Comparison of ENCODE assay signal across 23 cellular contexts in genomic region chr20:34072778-34073177, GRCh38. TPM values are rescaled to one million over a fixed set of nuclear protein-coding genes. Genes with fewer than 3 reads are reported as not detected.
DNase-seq lines count a peak whose midpoint lies in the region; ATAC-seq, FAIRE-seq and TF ChIP-seq lines count a peak whose summit lies in the region.
"Had no signal": no experiment of that assay in that cellular context is flagged by ENCODE, and none has a peak within 500 bp of the region (broad histone marks: within the 10 kb centered on the region; RNA-seq: fewer than 3 reads in every experiment).

No MANE protein-coding gene starts in this region.

- FAIRE-seq in keratinocyte (lab: Jason Lieb, UNC) (peak; percentile 5), pancreas (lab: Jason Lieb, UNC) (no peak)
- FAIRE-seq: GM12878 had no signal

- no peaks in the 10 kb centered on the region for H3K9me3 ChIP-seq in CD4-positive, alpha-beta T cell (ENCODE audit: control insufficient read depth, low read length)
- H3K9me3 ChIP-seq in T-helper 17 cell (ENCODE audit: control insufficient read depth, low read length, poor library complexity, severe bottlenecking) (no peaks in the 10 kb centered on the region), keratinocyte (ENCODE audit: control insufficient read depth, low read depth, low read length) (no peaks in the 10 kb centered on the region), pancreas (no peaks in the 10 kb centered on the region)
- H3K9me3 ChIP-seq: BE2C, SK-N-SH had no signal

- ATAC-seq in activated T-cell treated with anti-CD3 and anti-CD28 coated beads, Interleukin-2, amount 50 U/mL, for 72 hours (replicated peaks in 1 of 2): no peak
- no peak for ATAC-seq in CD4-positive, alpha-beta T cell (ENCODE audit: poor library complexity)
- ATAC-seq in T-helper 17 cell (no peak), pancreas (no peak)
- ATAC-seq: CD8-positive, alpha-beta T cell; GM12878 had no signal

- peak overlapping the region; percentile 23 for H3K27ac Mint-ChIP-seq in activated T-cell treated with anti-CD3 and anti-CD28 coated beads, Interleukin-2, amount 50 U/mL, for 72 hours
- H3K27ac Mint-ChIP-seq in CD4-positive, alpha-beta T cell: peak overlapping the region; percentile 10
- H3K27ac Mint-ChIP-seq in T-helper 17 cell: peak overlapping the region; percentile 29

- no peak overlapping the region for H3K4me2 ChIP-seq in keratinocyte (ENCODE audit: control insufficient read depth, extremely low read depth, insufficient read depth, low read depth, low read length)
- H3K4me2 ChIP-seq: SK-N-SH had no signal

- H4K20me1 ChIP-seq in keratinocyte (ENCODE audit: control insufficient read depth, extremely low read depth, insufficient read depth, low read length): peaks cover 3% of the 10 kb centered on the region

- H3K4me1 Mint-ChIP-seq in activated T-cell treated with anti-CD3 and anti-CD28 coated beads, Interleukin-2, amount 50 U/mL, for 72 hours (ENCODE audit: low read depth): peaks cover 33% of the 10 kb centered on the region
- peaks cover 37% of the 10 kb centered on the region for H3K4me1 Mint-ChIP-seq in CD4-positive, alpha-beta T cell (ENCODE audit: low read depth)
- H3K4me1 Mint-ChIP-seq in T-helper 17 cell: peaks cover 28% of the 10 kb centered on the region

- H3K27ac ChIP-seq in CD4-positive, alpha-beta T cell (ENCODE audit: low read depth, low read length): no peak overlapping the region
- no peak overlapping the region for H3K27ac ChIP-seq in keratinocyte (ENCODE audit: control insufficient read depth, insufficient read depth, low read length)
- no peak overlapping the region for H3K27ac ChIP-seq in pancreas

- H3K36me3 ChIP-seq in keratinocyte (ENCODE audit: control insufficient read depth in 2 of 2, extremely low read depth in 1 of 2, insufficient read depth in 2 of 2, low read length in 2 of 2) (peaks cover 22 to 30% of the 10 kb centered on the region in 2 experiments), pancreas (peaks cover 0 to 3% (median 0%) of the 10 kb centered on the region in 3 donors)

- intact Hi-C loops in CD4-positive, alpha-beta T cell (cut with DNase I, micrococcal nuclease): loop anchor here in 1 of 2 experiments (5.0 kb wide), 1 partner anchor 140 kb away; no protein-coding TSS in a partner anchor
- intact Hi-C loops in pancreas (cut with DNase I): loop anchor here in 2 of 3 donors (10.0 kb wide), 2 partner anchors 208 to 218 kb away; no protein-coding TSS in a partner anchor

- no peak overlapping the region for H2AFZ ChIP-seq in keratinocyte (ENCODE audit: control insufficient read depth, low read length)

- no peaks in the 10 kb centered on the region for H3K9me3 Mint-ChIP-seq in activated T-cell treated with anti-CD3 and anti-CD28 coated beads, Interleukin-2, amount 50 U/mL, for 72 hours
- no peaks in the 10 kb centered on the region for H3K9me3 Mint-ChIP-seq in CD4-positive, alpha-beta T cell
- H3K9me3 Mint-ChIP-seq: CD8-positive, alpha-beta T cell had no signal

- no peak for DNase-seq in activated T-cell treated with anti-CD3 and anti-CD28 coated beads, Interleukin-2, amount 50 U/mL, for 72 hours
- DNase-seq in activated T-cell treated with anti-CD3 and anti-CD28 coated beads for 4 hours (no peak), T-helper 17 cell (no peak), keratinocyte (ENCODE audit: low read depth, low spot score) (no peak), GOT3 (lab: John Stamatoyannopoulos, UW) (no peak), pancreas (no peak), HuH-7 (ENCODE audit: low spot score) (no peak)
- no peak for DNase-seq in CD4-positive, alpha-beta T cell
- DNase-seq: BE2C; Calu3; CD8-positive, alpha-beta T cell; DMS53; EL; KG1; MV-4-11; NCI-H1417; NCI-H187 treated with DMSO at 0.1 percent for 48 hours; NCI-H2227 treated with DMSO at 0.1 percent for 48 hours; NCI-H510A treated with DMSO at 0.1 percent for 48 hours; NCI-H774; SHP77; SK-N-SH had no signal

- peaks cover 19% of the 10 kb centered on the region for H3K4me1 ChIP-seq in keratinocyte (ENCODE audit: control insufficient read depth, extremely low read depth, insufficient read depth, low read length)
- H3K4me1 ChIP-seq in pancreas: peaks cover 0 to 10% (median 0%) of the 10 kb centered on the region in 3 donors

- no peaks in the 10 kb centered on the region for H3K9me1 ChIP-seq in keratinocyte (ENCODE audit: control insufficient read depth, extremely low read depth, insufficient read depth, low read length)

- H3K36me3 Mint-ChIP-seq in activated T-cell treated with anti-CD3 and anti-CD28 coated beads, Interleukin-2, amount 50 U/mL, for 72 hours (ENCODE audit: insufficient read depth in 2 of 2): peaks cover 0 to 4% of the 10 kb centered on the region in 2 donors
- H3K36me3 Mint-ChIP-seq in CD4-positive, alpha-beta T cell (ENCODE audit: low read depth): peaks cover 69% of the 10 kb centered on the region
- H3K36me3 Mint-ChIP-seq in T-helper 17 cell (ENCODE audit: low read depth): peaks cover 2% of the 10 kb centered on the region

- CTCF ChIA-PET in CD4-positive, alpha-beta T cell (lab: Charles Lee): interaction anchor here (0.9 kb wide), 1 partner anchor 57 kb away, joined by 3 read pairs; no protein-coding TSS in a partner anchor

- peaks cover 51% of the 10 kb centered on the region for H3K79me2 ChIP-seq in keratinocyte (ENCODE audit: control insufficient read depth, insufficient read depth, low read length)

- no peak for TF ChIP-seq CTCF in CD4-positive, alpha-beta T cell (IDR thresholded peaks at IDR 0.05)
- TF ChIP-seq CTCF in keratinocyte (optimal IDR thresholded peaks at IDR 0.05 in 1 of 3, IDR thresholded peaks at IDR 0.05 in 1 of 3, conservative IDR thresholded peaks at IDR 0.05 in 1 of 3; ENCODE audit: extremely low read depth in 1 of 3, insufficient read depth in 2 of 3, low read length in 3 of 3): no peak
- TF ChIP-seq CTCF in pancreas (IDR thresholded peaks at IDR 0.05): no peak

- H3K27me3 Mint-ChIP-seq in activated T-cell treated with anti-CD3 and anti-CD28 coated beads, Interleukin-2, amount 50 U/mL, for 72 hours (ENCODE audit: low read depth): no peaks in the 10 kb centered on the region
- H3K27me3 Mint-ChIP-seq in CD4-positive, alpha-beta T cell: no peaks in the 10 kb centered on the region
- no peaks in the 10 kb centered on the region for H3K27me3 Mint-ChIP-seq in T-helper 17 cell

- POLR2A ChIA-PET in CD4-positive, alpha-beta T cell (lab: Charles Lee): no interaction called here

- no peak overlapping the region for H3K4me3 Mint-ChIP-seq in activated T-cell treated with anti-CD3 and anti-CD28 coated beads, Interleukin-2, amount 50 U/mL, for 72 hours
- H3K4me3 Mint-ChIP-seq in CD4-positive, alpha-beta T cell: no peak overlapping the region
- H3K4me3 Mint-ChIP-seq in T-helper 17 cell: no peak overlapping the region
- H3K4me3 Mint-ChIP-seq: CD8-positive, alpha-beta T cell had no signal

- dilution Hi-C loops in keratinocyte (cut with MboI; ENCODE audit: extremely low pct_ligation_motif_present, low sequenced_read_pairs): loop anchor here (25.0 kb wide), 1 partner anchor 135 kb away; no protein-coding TSS in a partner anchor

- no peaks in the 10 kb centered on the region for H3K27me3 ChIP-seq in CD4-positive, alpha-beta T cell (ENCODE audit: control insufficient read depth, insufficient read depth, low read length)
- no peaks in the 10 kb centered on the region for H3K27me3 ChIP-seq in keratinocyte (ENCODE audit: control insufficient read depth, extremely low read depth, insufficient read depth, low read length)
- no peaks in the 10 kb centered on the region for H3K27me3 ChIP-seq in pancreas
- H3K27me3 ChIP-seq: BE2C had no signal

- H3K4me3 ChIP-seq in keratinocyte (ENCODE audit: control insufficient read depth in 2 of 3, extremely low read depth in 1 of 3, insufficient read depth in 2 of 3, low read depth in 1 of 3, low read length in 3 of 3) (no peak overlapping the region), pancreas (no peak overlapping the region)
- H3K4me3 ChIP-seq: GM12878 had no signal

- H3K9ac ChIP-seq in keratinocyte (ENCODE audit: control insufficient read depth, extremely low read depth, insufficient read depth, low read length): no peak overlapping the region
- H3K9ac ChIP-seq: SK-N-SH had no signal

- 90 to 92% methylated on average over 1 of the region's 1 CpG for WGBS in pancreas, 2 donors

RNA-seq across cellular contexts. Expression of gene EIF2S2, which starts 39.3 kb away (rescaled TPM):
- 100 to 1,000 TPM; 158 to 165 TPM for total RNA-seq in activated T-cell treated with anti-CD3 and anti-CD28 coated beads, Interleukin-2, amount 50 U/mL, for 72 hours
- total RNA-seq in CD4-positive, alpha-beta T cell: 10 to 100 TPM; 21.8 to 23.2 TPM
- total RNA-seq in T-helper 17 cell (10 to 100 TPM; 18.8 to 20.6 TPM), pancreas (10 to 100 TPM; 19.2 to 52.3 (median 24.9) TPM)
- polyA plus RNA-seq in keratinocyte (78.8 to 131 TPM (median 95.2 TPM) in 3 replicates), pancreas (10 to 100 TPM; 14.3 to 27.5 TPM)
- polyA plus RNA-seq in keratinocyte (2011; ENCODE audit: low read depth): 331 TPM
- polyA plus RNA-seq in keratinocyte (2011; cell fraction: cytosol; rRNA removed): 94.1 and 149 TPM in 2 replicates
- polyA plus RNA-seq in keratinocyte (2011; cell fraction: nucleus; rRNA removed): 52.4 and 72.8 TPM in 2 replicates
- polyA plus RNA-seq in keratinocyte (2012; ENCODE audit: low replicate concordance): 115 and 164 TPM in 2 replicates
- 9.2 to 29.5 TPM (median 24.8 TPM) in 3 replicates for polyA minus RNA-seq in keratinocyte
- 56.8 TPM for polyA minus RNA-seq in keratinocyte (2011; cell fraction: cytosol; rRNA and poly(A)+ RNA removed)
- polyA minus RNA-seq in keratinocyte (2011; cell fraction: nucleus; rRNA and poly(A)+ RNA removed): 9.9 and 19.2 TPM in 2 replicates
